ENCODE assay signal across 19 cellular contexts in the genomic region with DNA sequence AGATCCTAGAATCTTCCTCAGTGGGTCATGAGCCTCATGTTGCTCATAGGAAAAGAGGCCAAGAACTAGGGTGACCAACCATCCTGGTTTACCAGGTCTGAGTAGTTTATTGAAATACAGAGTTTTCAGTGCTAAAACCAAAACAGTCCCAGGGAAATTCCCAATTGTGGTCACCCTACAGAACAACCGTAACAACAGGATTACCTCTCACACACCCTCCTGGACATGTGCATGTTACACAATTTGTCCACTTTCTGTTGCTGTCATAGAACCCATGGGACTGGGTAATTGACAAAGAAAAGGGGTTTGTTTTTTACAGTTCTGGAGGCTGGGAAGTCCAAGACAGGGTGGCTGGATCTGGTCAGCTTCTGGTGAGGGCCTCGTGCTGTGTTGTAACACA. TPM values are rescaled to one million over a fixed set of nuclear protein-coding genes. Genes with fewer than 3 reads are reported as not detected.
DNase-seq lines count a peak whose midpoint lies in the region; ATAC-seq and TF ChIP-seq lines count a peak whose summit lies in the region.
"Had no signal": no experiment of that assay in that cellular context is flagged by ENCODE, and none has a peak within 500 bp of the region (broad histone marks: within the 10 kb centered on the region; RNA-seq: fewer than 3 reads in every experiment).

No MANE protein-coding gene starts in this region.

- intact Hi-C loops in activated CD4-positive, alpha-beta T cell treated with anti-CD3 and anti-CD28 coated beads for 36 hours (cut with DNase I, micrococcal nuclease), result no loop called here

- no peak for TF ChIP-seq CTCF in GM23338 (conservative IDR thresholded peaks at IDR 0.05; ENCODE audit: low read depth in 2 of 2)

- H3K4me1 Mint-ChIP-seq in activated CD4-positive, alpha-beta T cell treated with anti-CD3 and anti-CD28 coated beads for 36 hours, result peaks cover 4% of the 10 kb centered on the region
- peaks cover 11% of the 10 kb centered on the region for H3K4me1 Mint-ChIP-seq in GM23338

- DNase-seq in activated CD4-positive, alpha-beta T cell treated with anti-CD3 and anti-CD28 coated beads for 36 hours, result no peak
- no peak for DNase-seq in activated CD4-positive, alpha-beta T cell treated with anti-CD3 and anti-CD28 coated beads, Interleukin-2, amount 50 U/mL, for 1 hour
- peak; percentile 34 for DNase-seq in CD1c-positive myeloid dendritic cell (ENCODE audit: extremely low spot score)
- DNase-seq in RPMI7951 (ENCODE audit: low read depth), result peak; percentile 25
- no peak for DNase-seq in HuH-7.5 (ENCODE audit: low spot score)
- DNase-seq in hepatic stellate cell (ENCODE audit: low spot score), result no peak
- DNase-seq in GM23338 (ENCODE audit: low spot score), result no peak
- DNase-seq: 8988T, EL, HCEC 1CT, NCI-H1092 treated with DMSO at 0.1 percent for 48 hours, NCI-H1694, NCI-H2107, NCI-H69 had no signal

- H2AFZ ChIP-seq in GM23338, result no peak overlapping the region

- H3K36me3 Mint-ChIP-seq in activated CD4-positive, alpha-beta T cell treated with anti-CD3 and anti-CD28 coated beads for 36 hours (ENCODE audit: low read depth), result no peaks in the 10 kb centered on the region
- no peaks in the 10 kb centered on the region; the same call in 2 of the 3 replicates for H3K36me3 Mint-ChIP-seq in GM23338 (ENCODE audit: low read depth)

- no peak overlapping the region for H3K27ac Mint-ChIP-seq in activated CD4-positive, alpha-beta T cell treated with anti-CD3 and anti-CD28 coated beads for 36 hours
- no peak overlapping the region for H3K27ac Mint-ChIP-seq in GM23338

- ATAC-seq in activated CD4-positive, alpha-beta T cell treated with anti-CD3 and anti-CD28 coated beads for 36 hours, result peak; percentile 30
- ATAC-seq in esophagus mucosa (peak; percentile 9), GM23338 (no peak)
- ATAC-seq: K562, Right ventricle myocardium inferior had no signal

- no peaks in the 10 kb centered on the region for H3K9me2 ChIP-seq in GM23338 (ENCODE audit: insufficient read depth)

- no peaks in the 10 kb centered on the region for H3K27me3 ChIP-seq in GM23338 (ENCODE audit: insufficient read depth)
- H3K27me3 ChIP-seq: BLaER1 had no signal

- H3K4me2 ChIP-seq in GM23338, result no peak overlapping the region
- H3K4me2 ChIP-seq: BLaER1 had no signal

- H4K20me1 ChIP-seq in GM23338 (replicated peaks; ENCODE audit: insufficient read depth), result no peaks in the 10 kb centered on the region
- H4K20me1 ChIP-seq: BLaER1 had no signal

- no peak overlapping the region for H3K27ac ChIP-seq in GM23338 (ENCODE audit: low read depth)
- H3K27ac ChIP-seq: BLaER1 had no signal

- no peak overlapping the region for H3K4me3 Mint-ChIP-seq in activated CD4-positive, alpha-beta T cell treated with anti-CD3 and anti-CD28 coated beads for 36 hours
- no peak overlapping the region for H3K4me3 Mint-ChIP-seq in GM23338

- CTCF ChIA-PET in activated CD4-positive, alpha-beta T cell treated with anti-CD3 and anti-CD28 coated beads for 36 hours (lab: Charles Lee), result interaction anchor here (1.3 kb wide), 1 partner anchor 21 kb away, joined by 4 read pairs; no protein-coding TSS in a partner anchor

- H3K36me3 ChIP-seq in GM23338 (ENCODE audit: insufficient read depth), result no peaks in the 10 kb centered on the region
- H3K36me3 ChIP-seq: BLaER1 had no signal

- no peaks in the 10 kb centered on the region for H3K27me3 Mint-ChIP-seq in activated CD4-positive, alpha-beta T cell treated with anti-CD3 and anti-CD28 coated beads for 36 hours
- peaks cover 8% of the 10 kb centered on the region for H3K27me3 Mint-ChIP-seq in GM23338 (ENCODE audit: insufficient read depth, low read depth, poor library complexity)

- H3K79me2 ChIP-seq in GM23338 (replicated peaks; ENCODE audit: insufficient read depth), result no peaks in the 10 kb centered on the region

- POLR2A ChIA-PET in activated CD4-positive, alpha-beta T cell treated with anti-CD3 and anti-CD28 coated beads for 36 hours (lab: Charles Lee), result no interaction called here

- no peaks in the 10 kb centered on the region for H3F3A ChIP-seq in GM23338 (replicated peaks; ENCODE audit: low read depth)

- no peaks in the 10 kb centered on the region for H3K9me3 Mint-ChIP-seq in activated CD4-positive, alpha-beta T cell treated with anti-CD3 and anti-CD28 coated beads for 36 hours (ENCODE audit: low read depth)
- no peaks in the 10 kb centered on the region; the same call in 2 of the 3 replicates for H3K9me3 Mint-ChIP-seq in GM23338

- H3K4me1 ChIP-seq in GM23338 (ENCODE audit: insufficient read depth), result no peaks in the 10 kb centered on the region

- no peak overlapping the region for H3K4me3 ChIP-seq in GM23338
- H3K4me3 ChIP-seq: BLaER1, K562 had no signal

TF ChIP-seq in GM23338, 12 proteins besides CTCF, POLR2A, EP300 and RAD21:
- TF ChIP-seq STAT1 (IDR thresholded peaks at IDR 0.05; ENCODE audit: unreplicated experiment), result no peak

RNA-seq across cellular contexts. Expression of gene ADA, which starts 9.0 kb away (rescaled TPM):
- total RNA-seq in activated CD4-positive, alpha-beta T cell treated with anti-CD3 and anti-CD28 coated beads for 36 hours, result 10 to 100 TPM; 33.8 to 37.8 TPM
- total RNA-seq in RPMI7951 (2014; rRNA removed; shearing (Covaris generic)), result 4.4 and 7.2 TPM in 2 replicates
- total RNA-seq in esophagus mucosa, result 21.8 TPM
- 12.7 and 16.2 TPM in 2 replicates for total RNA-seq in GM23338 (2014; rRNA removed; shearing (Covaris generic))
- polyA plus RNA-seq in GM23338 (2016; fragmentation: Nextera tagmentation; extraction: Ambion mirVana), result 14.6 and 15.8 TPM in 2 replicates

RNA-seq across cellular contexts. Expression of gene CCN5, which starts 54.7 kb away (rescaled TPM):
- not detected for total RNA-seq in activated CD4-positive, alpha-beta T cell treated with anti-CD3 and anti-CD28 coated beads for 36 hours
- not detected in 2 replicates for total RNA-seq in RPMI7951 (2014; rRNA removed; shearing (Covaris generic))
- 1.9 TPM for total RNA-seq in esophagus mucosa
- not detected in 2 replicates for total RNA-seq in GM23338 (2014; rRNA removed; shearing (Covaris generic))
- polyA plus RNA-seq in GM23338 (2016; fragmentation: Nextera tagmentation; extraction: Ambion mirVana), result not detected in 2 replicates
- total RNA-seq: HT1080, K562 had no signal
- polyA plus RNA-seq: K562 had no signal

Comparison
In these comparisons a context has a peak if more than half of its experiments do, and no peak if none do; other contexts are left out.
1. DNase-seq: peak in CD1c-positive myeloid dendritic cell (single experiment) and RPMI7951 (single experiment); none in activated CD4-positive, alpha-beta T cell treated with anti-CD3 and anti-CD28 coated beads for 36 hours (single experiment), activated CD4-positive, alpha-beta T cell treated with anti-CD3 and anti-CD28 coated beads, Interleukin-2, amount 50 U/mL, for 1 hour (single experiment), HuH-7.5 (single experiment), hepatic stellate cell (single experiment) and GM23338 (single experiment).